ENCODE assay signal across 8 cellular contexts in the genomic region with DNA sequence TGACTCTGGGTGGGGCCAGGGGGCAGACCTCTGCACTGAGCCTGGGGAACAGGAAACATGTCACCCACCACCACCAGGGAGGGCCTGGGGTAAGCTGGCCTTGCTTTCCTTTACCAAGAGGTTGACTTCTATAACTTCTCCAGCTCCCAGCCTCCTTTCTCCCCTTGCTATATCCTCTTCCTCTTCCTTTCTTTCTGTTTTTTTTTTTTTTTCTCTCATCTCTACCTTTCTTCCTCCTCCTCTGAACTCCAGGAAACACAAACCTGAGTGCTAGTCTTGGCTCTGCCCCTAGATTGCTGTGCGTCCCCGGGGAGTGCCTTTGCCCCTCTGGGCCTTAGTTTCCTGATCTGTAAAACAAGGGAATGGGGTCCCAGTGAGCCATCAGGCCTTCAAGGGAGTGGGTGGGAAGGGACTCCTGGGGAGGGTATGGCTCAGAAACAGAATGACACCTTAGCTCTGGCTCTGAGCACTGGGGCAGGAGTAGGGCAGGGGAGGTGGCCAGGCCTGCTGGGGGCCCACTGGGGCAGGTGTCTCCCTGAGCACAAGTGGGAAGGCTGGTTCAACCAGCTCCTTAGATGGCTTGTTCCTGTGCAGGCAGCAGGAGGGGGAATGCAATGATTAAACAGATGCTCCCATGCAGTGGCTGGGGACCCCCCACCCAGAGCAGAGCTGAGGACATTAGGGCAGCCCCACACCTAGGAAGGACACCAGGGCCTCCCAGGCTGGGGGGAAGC. TPM values are rescaled to one million over a fixed set of nuclear protein-coding genes. Genes with fewer than 3 reads are reported as not detected.
DNase-seq lines count a peak whose midpoint lies in the region; ATAC-seq and TF ChIP-seq lines count a peak whose summit lies in the region.

No MANE protein-coding gene starts in this region.

- H3K9me3 ChIP-seq in IMR-90 (ENCODE audit: control insufficient read depth, insufficient read depth, low read length): no peaks in the 10 kb centered on the region
- no peaks in the 10 kb centered on the region for H3K9me3 ChIP-seq in right cardiac atrium (ENCODE audit: control insufficient read depth, low read length)
- H3K9me3 ChIP-seq in skeletal muscle tissue (ENCODE audit: control insufficient read depth in 3 of 3, low read length in 3 of 3): no peaks in the 10 kb centered on the region

- H2BK20ac ChIP-seq in IMR-90 (ENCODE audit: low read depth, low read length): no peak overlapping the region

- H3K27me3 Mint-ChIP-seq in activated T-helper 2 cell treated with anti-CD3 and anti-CD28 coated beads, Interferon-gamma antibody, Interleukin-2, Interleukin-4, amounts not matched to agents 10 μg/mL and 5 μg/mL and 100 μg/mL, durations not matched to agents 14 hours and 24 hours and 36 hours (ENCODE audit: low read depth): no peaks in the 10 kb centered on the region

- H3K4me1 Mint-ChIP-seq in activated T-helper 2 cell treated with anti-CD3 and anti-CD28 coated beads, Interferon-gamma antibody, Interleukin-2, Interleukin-4, amounts not matched to agents 10 μg/mL and 5 μg/mL and 100 μg/mL, durations not matched to agents 14 hours and 24 hours and 36 hours (ENCODE audit: low read depth): peaks cover 17% of the 10 kb centered on the region

- no peak overlapping the region for H2BK15ac ChIP-seq in IMR-90 (ENCODE audit: low read depth, low read length)

- no peak for TF ChIP-seq RAD21 in IMR-90 (IDR thresholded peaks at IDR 0.05; ENCODE audit: low read length)

- no peak overlapping the region for H3K18ac ChIP-seq in IMR-90 (ENCODE audit: low read depth, low read length)

- CTCF ChIA-PET in IMR-90 (lab: Yijun Ruan, JAX): interaction anchor here (1.0 kb wide), 1 partner anchor 284 kb away, joined by 3 read pairs; no protein-coding TSS in a partner anchor

- H4K5ac ChIP-seq in IMR-90 (ENCODE audit: low read depth, low read length): no peak overlapping the region

- DNase-seq in IMR-90 (no peak), right cardiac atrium (no peak), NCI-H2227 (lab: John Stamatoyannopoulos, UW; ENCODE audit: unreplicated experiment) (no peak), anterior cingulate cortex (lab: John Stamatoyannopoulos, UW) (no peak), cortex of kidney (lab: John Stamatoyannopoulos, UW) (no peak)
- DNase-seq in activated T-helper 2 cell treated with anti-CD3 and anti-CD28 coated beads, Interferon-gamma antibody, Interleukin-2, Interleukin-4, amounts not matched to agents 10 μg/mL and 5 μg/mL and 100 μg/mL, durations not matched to agents 14 hours and 24 hours and 36 hours (ENCODE audit: low spot score): no peak

- TF ChIP-seq CTCF in IMR-90 (conservative IDR thresholded peaks at IDR 0.05; ENCODE audit: low read depth, low read length): no peak

- peak overlapping the region; percentile 52 for H3K4me3 Mint-ChIP-seq in activated T-helper 2 cell treated with anti-CD3 and anti-CD28 coated beads, Interferon-gamma antibody, Interleukin-2, Interleukin-4, amounts not matched to agents 10 μg/mL and 5 μg/mL and 100 μg/mL, durations not matched to agents 14 hours and 24 hours and 36 hours (ENCODE audit: low read depth)

- BruUV-seq in IMR-90 (replicated peaks; lab: Mats Ljungman, UMichigan): no TSS peak

- H3K56ac ChIP-seq in IMR-90 (ENCODE audit: extremely low read depth, insufficient read depth, low read length): no peak overlapping the region

- H3K9ac ChIP-seq in IMR-90 (ENCODE audit: low read depth, low read length): peak overlapping the region; percentile 32
- peak overlapping the region in 2 of 3 donors; percentile 45 to 60 for H3K9ac ChIP-seq in skeletal muscle tissue (ENCODE audit: low read depth in 1 of 3, low read length in 3 of 3)

- H2AK5ac ChIP-seq in IMR-90 (ENCODE audit: low read depth, low read length): peak overlapping the region; percentile 63

- peak overlapping the region; percentile 22 for H2AK9ac ChIP-seq in IMR-90 (replicated peaks; ENCODE audit: low read depth, low read length, poor library complexity)

- peak overlapping the region in 1 of 2 experiments; percentile 24; a peak in 1 of 4 replicates for H4K8ac ChIP-seq in IMR-90 (ENCODE audit: low read depth in 2 of 2, low read length in 2 of 2)

- H2BK5ac ChIP-seq in IMR-90 (ENCODE audit: low read depth, low read length, poor library complexity, severe bottlenecking): peak overlapping the region; percentile 14

- no peak for ATAC-seq in IMR-90 (ENCODE audit: low read depth)
- ATAC-seq in right cardiac atrium: no peak
- no peak for ATAC-seq in HG03439 (IDR thresholded peaks at IDR 0.05; ENCODE audit: unreplicated experiment)

- peaks cover 52% of the 10 kb centered on the region for H3K36me3 ChIP-seq in IMR-90 (ENCODE audit: control insufficient read depth, insufficient read depth, low read length)
- H3K36me3 ChIP-seq in skeletal muscle tissue (ENCODE audit: control insufficient read depth in 3 of 3, insufficient read depth in 3 of 3, low read length in 3 of 3): peaks cover 6 to 14% (median 11%) of the 10 kb centered on the region in 3 donors

- intact Hi-C loops in IMR-90 (cut with micrococcal nuclease) (no loop called here), right cardiac atrium (cut with DNase I) (no loop called here)
- intact Hi-C loops in activated T-helper 2 cell treated with anti-CD3 and anti-CD28 coated beads, Interferon-gamma antibody, Interleukin-2, Interleukin-4, amounts not matched to agents 10 μg/mL and 5 μg/mL and 100 μg/mL, durations not matched to agents 14 hours and 24 hours and 36 hours (cut with micrococcal nuclease): no loop called here

- H3K27ac ChIP-seq in IMR-90 (ENCODE audit: insufficient read depth, low read length): peak overlapping the region; percentile 18; the same call in 1 of the 2 replicates
- H3K27ac ChIP-seq in right cardiac atrium (ENCODE audit: low read length): peak overlapping the region; percentile 3
- H3K27ac ChIP-seq in skeletal muscle tissue (ENCODE audit: low read depth, low read length): peak overlapping the region; percentile 47

- H3K79me1 ChIP-seq in IMR-90 (ENCODE audit: low read depth in 1 of 2, low read length in 2 of 2): peaks cover 23 to 89% of the 10 kb centered on the region in 2 experiments

- H3K4me1 ChIP-seq in IMR-90 (ENCODE audit: control insufficient read depth, insufficient read depth, low read length) (peaks cover 41% of the 10 kb centered on the region), right cardiac atrium (ENCODE audit: control insufficient read depth, insufficient read depth, low read length) (peaks cover 38% of the 10 kb centered on the region), skeletal muscle tissue (ENCODE audit: control insufficient read depth in 3 of 3, insufficient read depth in 3 of 3, low read length in 3 of 3) (peaks cover 60 to 72% (median 67%) of the 10 kb centered on the region in 3 donors)

- dilution Hi-C loops in IMR-90 (cut with HindIII; ENCODE audit: low sequenced_read_pairs, unreplicated experiment): no loop called here

- H3K4me3 ChIP-seq in IMR-90 (ENCODE audit: insufficient read depth, low read depth, low read length): peak overlapping the region; percentile 40
- H3K4me3 ChIP-seq in right cardiac atrium (ENCODE audit: low read length): no peak overlapping the region
- peak overlapping the region; percentile 46 to 90 (median 61) for H3K4me3 ChIP-seq in skeletal muscle tissue (ENCODE audit: low read length in 3 of 3)

- peaks cover 48% of the 10 kb centered on the region for H3K9me1 ChIP-seq in IMR-90 (ENCODE audit: insufficient read depth, low read length)

- in situ Hi-C loops in IMR-90 (cut with MboI; ENCODE audit: low sequenced_read_pairs): no loop called here

- H3K4ac ChIP-seq in IMR-90 (ENCODE audit: low read depth, low read length): peak overlapping the region; percentile 65

- H3K9me3 Mint-ChIP-seq in activated T-helper 2 cell treated with anti-CD3 and anti-CD28 coated beads, Interferon-gamma antibody, Interleukin-2, Interleukin-4, amounts not matched to agents 10 μg/mL and 5 μg/mL and 100 μg/mL, durations not matched to agents 14 hours and 24 hours and 36 hours: no peaks in the 10 kb centered on the region

- peak overlapping the region; percentile 66; the same call in 1 of the 2 replicates for H4K91ac ChIP-seq in IMR-90 (ENCODE audit: insufficient read depth, low read depth, low read length)

- H3K36me3 Mint-ChIP-seq in activated T-helper 2 cell treated with anti-CD3 and anti-CD28 coated beads, Interferon-gamma antibody, Interleukin-2, Interleukin-4, amounts not matched to agents 10 μg/mL and 5 μg/mL and 100 μg/mL, durations not matched to agents 14 hours and 24 hours and 36 hours (ENCODE audit: low read depth): no peaks in the 10 kb centered on the region

- H2AFZ ChIP-seq in IMR-90 (replicated peaks; ENCODE audit: low read length, poor library complexity): no peak overlapping the region

- WGBS in IMR-90 (ENCODE audit: extremely low coverage in 2 of 2, insufficient read length in 1 of 2), 2 experiments: no CpG with 5 or more reads among the region's 2 CpGs
- 45% methylated on average over 2 of the region's 2 CpGs for WGBS in right cardiac atrium

- peak overlapping the region; percentile 57 for H3K27ac Mint-ChIP-seq in activated T-helper 2 cell treated with anti-CD3 and anti-CD28 coated beads, Interferon-gamma antibody, Interleukin-2, Interleukin-4, amounts not matched to agents 10 μg/mL and 5 μg/mL and 100 μg/mL, durations not matched to agents 14 hours and 24 hours and 36 hours

- no peak overlapping the region for H3K23ac ChIP-seq in IMR-90 (ENCODE audit: low read depth, low read length)

- peak overlapping the region; percentile 69; the same call in 1 of the 2 replicates for H3K14ac ChIP-seq in IMR-90 (replicated peaks; ENCODE audit: low read depth, low read length)

- H2BK120ac ChIP-seq in IMR-90 (ENCODE audit: low read depth, low read length): peak overlapping the region; percentile 40; the same call in 1 of the 2 replicates

- H4K20me1 ChIP-seq in IMR-90 (ENCODE audit: insufficient read depth, low read length): peaks cover 82% of the 10 kb centered on the region

- H3K4me2 ChIP-seq in IMR-90 (ENCODE audit: low read depth, low read length): peak overlapping the region; percentile 92

- H3K27me3 ChIP-seq in IMR-90 (ENCODE audit: control insufficient read depth, insufficient read depth, low read length) (no peaks in the 10 kb centered on the region), right cardiac atrium (ENCODE audit: control insufficient read depth, insufficient read depth) (no peaks in the 10 kb centered on the region), skeletal muscle tissue (ENCODE audit: control insufficient read depth in 3 of 3, insufficient read depth in 3 of 3, low read length in 3 of 3) (peaks cover 0 to 5% (median 0%) of the 10 kb centered on the region in 3 donors)

- TF ChIP-seq POLR2A in IMR-90 (IDR thresholded peaks at IDR 0.05; ENCODE audit: low read depth, low read length): 0 out of 2 replicates have a peak, but pooled peaks have one; percentile 25

- POLR2A ChIA-PET in IMR-90 (lab: Charles Lee; ENCODE audit: unreplicated experiment): interaction anchor here (0.7 kb wide), 1 partner anchor 235 kb away, joined by 8 read pairs; no protein-coding TSS in a partner anchor

RNA-seq across cellular contexts. Expression of a gene that starts 4.3 kb away (rescaled TPM):
- 11.9 and 12.7 TPM in 2 replicates for total RNA-seq in IMR-90 (2012; rRNA removed)
- 12.5 and 14.6 TPM in 2 replicates for polyA plus RNA-seq in IMR-90 (2012; rRNA removed)
- 5.1 and 11.2 TPM in 2 replicates for polyA plus RNA-seq in IMR-90 (2012; cell fraction: cytosol; rRNA removed)
- 27.3 and 29.8 TPM in 2 replicates for polyA plus RNA-seq in IMR-90 (2012; cell fraction: nucleus; rRNA removed; ENCODE audit: low replicate concordance)
- 6.8 and 7.4 TPM in 2 replicates for total RNA-seq in activated T-helper 2 cell treated with anti-CD3 and anti-CD28 coated beads, Interferon-gamma antibody, Interleukin-2, Interleukin-4, amounts not matched to agents 10 μg/mL and 5 μg/mL and 100 μg/mL, durations not matched to agents 14 hours and 24 hours and 36 hours
- total RNA-seq in right cardiac atrium: 10 to 100 TPM; 14.6 to 18.4 (median 17.8) TPM
- polyA plus RNA-seq in right cardiac atrium: 13.2 TPM
- total RNA-seq in skeletal muscle tissue: 8.4 TPM

RNA-seq across cellular contexts. Expression of a gene that starts 12.0 kb away (rescaled TPM):
- total RNA-seq in IMR-90 (2012; rRNA removed): 42.1 and 84.7 TPM in 2 replicates
- polyA plus RNA-seq in IMR-90 (2012; rRNA removed): 55.6 and 59.3 TPM in 2 replicates
- polyA plus RNA-seq in IMR-90 (2012; cell fraction: cytosol; rRNA removed): 111 and 209 TPM in 2 replicates
- polyA plus RNA-seq in IMR-90 (2012; cell fraction: nucleus; rRNA removed; ENCODE audit: low replicate concordance): 38.5 and 123 TPM in 2 replicates
- total RNA-seq in activated T-helper 2 cell treated with anti-CD3 and anti-CD28 coated beads, Interferon-gamma antibody, Interleukin-2, Interleukin-4, amounts not matched to agents 10 μg/mL and 5 μg/mL and 100 μg/mL, durations not matched to agents 14 hours and 24 hours and 36 hours: 103 and 106 TPM in 2 replicates
- 10 to 100 TPM; 39.4 to 49.3 (median 46.8) TPM for total RNA-seq in right cardiac atrium
- polyA plus RNA-seq in right cardiac atrium: 48.1 TPM
- total RNA-seq in skeletal muscle tissue: 54.3 TPM

RNA-seq across cellular contexts. Expression of a gene that starts 26.5 kb away (rescaled TPM):
- total RNA-seq in IMR-90 (2012; rRNA removed) (23.8 and 28.6 TPM in 2 replicates), right cardiac atrium (10 to 100 TPM; 15.3 to 19.8 (median 18.4) TPM), skeletal muscle tissue (18.3 TPM)
- polyA plus RNA-seq in IMR-90 (2012; rRNA removed) (21.8 and 24.1 TPM in 2 replicates), right cardiac atrium (17.9 TPM)
- 12.3 and 20.2 TPM in 2 replicates for polyA plus RNA-seq in IMR-90 (2012; cell fraction: cytosol; rRNA removed)
- 6.1 and 17.3 TPM in 2 replicates for polyA plus RNA-seq in IMR-90 (2012; cell fraction: nucleus; rRNA removed; ENCODE audit: low replicate concordance)
- total RNA-seq in activated T-helper 2 cell treated with anti-CD3 and anti-CD28 coated beads, Interferon-gamma antibody, Interleukin-2, Interleukin-4, amounts not matched to agents 10 μg/mL and 5 μg/mL and 100 μg/mL, durations not matched to agents 14 hours and 24 hours and 36 hours: 32.7 and 40.9 TPM in 2 replicates
